ENCODE assay signal across 10 cellular contexts in the genomic region with DNA sequence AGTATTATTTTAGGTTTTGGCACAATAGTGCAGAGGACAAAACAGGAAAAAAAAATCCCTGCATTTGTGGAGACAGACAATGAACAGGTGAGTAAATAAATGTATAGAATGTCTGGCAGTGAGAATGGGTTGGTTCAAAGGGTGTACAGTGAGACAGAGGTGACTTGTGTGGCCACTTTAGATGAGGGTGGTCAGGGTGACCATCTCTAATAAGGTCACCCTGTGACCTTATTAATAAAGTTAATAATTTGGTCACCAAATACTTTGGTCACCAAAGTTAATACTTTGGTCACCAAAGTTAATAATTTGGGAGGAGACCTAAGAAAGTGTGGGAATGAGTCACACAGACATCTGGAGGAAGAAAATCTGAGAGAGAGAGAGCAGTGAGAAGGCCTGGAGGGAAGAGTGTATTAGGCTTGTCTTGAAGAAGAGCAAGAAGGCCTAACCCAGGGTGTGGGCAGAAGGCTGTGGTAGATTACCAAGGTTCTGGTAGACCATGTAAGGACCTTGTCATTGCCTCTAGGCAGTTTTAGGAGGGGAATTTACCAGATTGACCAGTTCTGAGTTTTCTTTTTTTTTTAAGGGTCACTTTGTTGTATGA.
DNase-seq lines count a peak whose midpoint lies in the region; ATAC-seq and TF ChIP-seq lines count a peak whose summit lies in the region.
"Had no signal": no experiment of that assay in that cellular context is flagged by ENCODE, and none has a peak within 500 bp of the region (broad histone marks: within the 10 kb centered on the region; RNA-seq: fewer than 3 reads in every experiment).

No MANE protein-coding gene starts in this region.

- POLR2A ChIA-PET in CD4-positive, alpha-beta memory T cell (lab: Charles Lee; ENCODE audit: partially characterized antibody) = no interaction called here
- POLR2A ChIA-PET in OCI-LY7 (lab: Charles Lee) = no interaction called here
- POLR2A ChIA-PET in CD8-positive, alpha-beta T cell (lab: Charles Lee) = no interaction called here

- H3K4me2 ChIP-seq in GM23248 (ENCODE audit: unreplicated experiment) (no peak overlapping the region), OCI-LY7 (ENCODE audit: low read length) (no peak overlapping the region)

- peaks cover 0 to 2% (median 0%) of the 10 kb centered on the region in 8 donors for H3K9me3 Mint-ChIP-seq in CD4-positive, alpha-beta memory T cell
- no peaks in the 10 kb centered on the region for H3K9me3 Mint-ChIP-seq in CD8-positive, alpha-beta T cell

- H3K4me3 ChIP-seq in GM23248 (no peak overlapping the region), OCI-LY7 (ENCODE audit: low read depth, low read length, poor library complexity, severe bottlenecking) (no peak overlapping the region)
- H3K4me3 ChIP-seq in CD4-positive, alpha-beta memory T cell (ENCODE audit: low read length in 2 of 2) = no peak overlapping the region
- no peak overlapping the region for H3K4me3 ChIP-seq in CD8-positive, alpha-beta T cell (ENCODE audit: low read depth, low read length)

- peaks cover 0 to 2% (median 0%) of the 10 kb centered on the region in 4 donors for H3K4me1 Mint-ChIP-seq in CD4-positive, alpha-beta memory T cell
- no peaks in the 10 kb centered on the region for H3K4me1 Mint-ChIP-seq in CD8-positive, alpha-beta T cell (ENCODE audit: low read depth)

- no peak for TF ChIP-seq POLR2A in GM18505 (IDR thresholded peaks at IDR 0.05; ENCODE audit: borderline replicate concordance, extremely low read depth, insufficient read depth, insufficient read length)

- CTCF ChIA-PET in CD4-positive, alpha-beta memory T cell (lab: Charles Lee; ENCODE audit: partially characterized antibody) = no interaction called here
- CTCF ChIA-PET in OCI-LY7 (lab: Charles Lee; ENCODE audit: unreplicated experiment) = no interaction called here
- CTCF ChIA-PET in CD8-positive, alpha-beta T cell (lab: Charles Lee) = no interaction called here

- H3K36me3 ChIP-seq in GM23248 (ENCODE audit: low read depth) (no peaks in the 10 kb centered on the region), OCI-LY7 (ENCODE audit: insufficient read depth, low read length) (no peaks in the 10 kb centered on the region)
- H3K36me3 ChIP-seq in CD4-positive, alpha-beta memory T cell (ENCODE audit: insufficient read depth, low read length) = no peaks in the 10 kb centered on the region
- no peaks in the 10 kb centered on the region for H3K36me3 ChIP-seq in CD8-positive, alpha-beta T cell (ENCODE audit: insufficient read depth, low read length)

- H3K27ac ChIP-seq in GM23248 = no peak overlapping the region
- H3K27ac ChIP-seq in CD4-positive, alpha-beta memory T cell (ENCODE audit: low read depth, low read length) = no peak overlapping the region
- no peak overlapping the region for H3K27ac ChIP-seq in OCI-LY7 (ENCODE audit: low read depth, low read length, poor library complexity, severe bottlenecking)
- H3K27ac ChIP-seq in CD8-positive, alpha-beta T cell (ENCODE audit: low read depth, low read length) = no peak overlapping the region

- H3F3A ChIP-seq in GM23248 (ENCODE audit: insufficient read depth) = no peaks in the 10 kb centered on the region

- ATAC-seq in GM18505 (IDR thresholded peaks at IDR 0.05; ENCODE audit: unreplicated experiment) (peak; percentile 51), GM19452 (IDR thresholded peaks at IDR 0.05; ENCODE audit: unreplicated experiment) (peak; percentile 86), HG02938 (IDR thresholded peaks at IDR 0.05; ENCODE audit: unreplicated experiment) (peak; percentile 89), HG03571 (IDR thresholded peaks at IDR 0.05; ENCODE audit: unreplicated experiment) (peak; percentile 84)
- ATAC-seq in CD8-positive, alpha-beta T cell = no peak

- no peaks in the 10 kb centered on the region for H3K36me3 Mint-ChIP-seq in CD4-positive, alpha-beta memory T cell
- no peaks in the 10 kb centered on the region for H3K36me3 Mint-ChIP-seq in CD8-positive, alpha-beta T cell

- H3K9me3 ChIP-seq in GM23248 (ENCODE audit: low read depth) = no peaks in the 10 kb centered on the region
- no peaks in the 10 kb centered on the region for H3K9me3 ChIP-seq in CD4-positive, alpha-beta memory T cell (ENCODE audit: control insufficient read depth in 1 of 2, low read length in 2 of 2)
- H3K9me3 ChIP-seq in OCI-LY7 (ENCODE audit: low read length) = no peaks in the 10 kb centered on the region
- H3K9me3 ChIP-seq in CD8-positive, alpha-beta T cell (ENCODE audit: low read length) = no peaks in the 10 kb centered on the region

- no peak overlapping the region for H3K4me3 Mint-ChIP-seq in CD4-positive, alpha-beta memory T cell
- H3K4me3 Mint-ChIP-seq in CD8-positive, alpha-beta T cell = no peak overlapping the region

- H3K4me1 ChIP-seq in GM23248 (ENCODE audit: insufficient read depth) = no peaks in the 10 kb centered on the region
- no peaks in the 10 kb centered on the region for H3K4me1 ChIP-seq in CD4-positive, alpha-beta memory T cell (ENCODE audit: insufficient read depth, low read length)
- no peaks in the 10 kb centered on the region for H3K4me1 ChIP-seq in OCI-LY7 (ENCODE audit: insufficient read depth, low read length, poor library complexity, severe bottlenecking)
- no peaks in the 10 kb centered on the region for H3K4me1 ChIP-seq in CD8-positive, alpha-beta T cell (ENCODE audit: insufficient read depth, low read length)

- no peak overlapping the region for H3K27ac Mint-ChIP-seq in CD4-positive, alpha-beta memory T cell
- H3K27ac Mint-ChIP-seq in CD8-positive, alpha-beta T cell = no peak overlapping the region

- no peaks in the 10 kb centered on the region for H3K9me2 ChIP-seq in GM23248 (ENCODE audit: insufficient read depth)
- H3K9me2 ChIP-seq in OCI-LY7 (ENCODE audit: insufficient read depth, low read length) = no peaks in the 10 kb centered on the region

- in situ Hi-C loops in GM23248 (cut with MboI) = no loop called here

- no peaks in the 10 kb centered on the region for H3K27me3 ChIP-seq in GM23248 (replicated peaks; ENCODE audit: insufficient read depth)
- H3K27me3 ChIP-seq in CD4-positive, alpha-beta memory T cell (ENCODE audit: insufficient read depth, low read length) = no peaks in the 10 kb centered on the region
- H3K27me3 ChIP-seq in CD8-positive, alpha-beta T cell (ENCODE audit: insufficient read depth, low read length) = no peaks in the 10 kb centered on the region

- no peaks in the 10 kb centered on the region; the same call in 1 of the 2 replicates for H4K20me1 ChIP-seq in GM23248 (ENCODE audit: insufficient read depth)
- no peaks in the 10 kb centered on the region for H4K20me1 ChIP-seq in OCI-LY7 (ENCODE audit: insufficient read depth, low read length)

- H3K79me2 ChIP-seq in GM23248 (ENCODE audit: insufficient read depth) = no peaks in the 10 kb centered on the region
- H3K79me2 ChIP-seq in OCI-LY7 (ENCODE audit: insufficient read depth, low read depth, low read length) = no peaks in the 10 kb centered on the region

- intact Hi-C loops in CD4-positive, alpha-beta memory T cell (cut with micrococcal nuclease) = no loop called here
- intact Hi-C loops in OCI-LY7 (cut with micrococcal nuclease; ENCODE audit: unreplicated experiment) = no loop called here
- intact Hi-C loops in CD8-positive, alpha-beta T cell (cut with DNase I, micrococcal nuclease) = no loop called here

- no peak overlapping the region for H3K9ac ChIP-seq in GM23248

- no peak for DNase-seq in GM23248
- DNase-seq in CD4-positive, alpha-beta memory T cell = no peak
- DNase-seq in OCI-LY7 (ENCODE audit: low spot score) = no peak
- no peak for DNase-seq in CD8-positive, alpha-beta T cell
- DNase-seq: caudate nucleus; stimulated activated CD8-positive, alpha-beta memory T cell treated with anti-CD3 and anti-CD28 coated beads, Interleukin-4, amount 100 ng/mL, for 48 hours had no signal

- H2AFZ ChIP-seq in GM23248 = no peak overlapping the region
- no peak overlapping the region for H2AFZ ChIP-seq in OCI-LY7 (ENCODE audit: low read length)

- peaks cover 0 to 2% of the 10 kb centered on the region in 2 donors for H3K27me3 Mint-ChIP-seq in CD4-positive, alpha-beta memory T cell
- H3K27me3 Mint-ChIP-seq in CD8-positive, alpha-beta T cell (ENCODE audit: low read depth) = no peaks in the 10 kb centered on the region

- no TSS peak for BruUV-seq in OCI-LY7 (replicated peaks; lab: Mats Ljungman, UMichigan)

- no peak for TF ChIP-seq CTCF in OCI-LY7 (conservative IDR thresholded peaks at IDR 0.05; ENCODE audit: low read length)
- TF ChIP-seq CTCF in CD8-positive, alpha-beta T cell (IDR thresholded peaks at IDR 0.05) = no peak
